24 cellular contexts compared by ENCODE assay signal in genomic region chr3:132690040-132690439, GRCh38.
"Had no signal": no experiment of that assay in that cellular context is flagged by ENCODE, and none has a peak within 500 bp of the region (broad histone marks: within the 10 kb centered on the region; RNA-seq: fewer than 3 reads in every experiment).

No MANE protein-coding gene starts in this region.

- ATAC-seq: natural killer cell; psoas muscle; right lobe of liver; stimulated activated effector memory CD8-positive, alpha-beta T cell treated with anti-CD3 and anti-CD28 coated beads, Interleukin-12 subunit alpha, Interleukin-12 subunit beta, amount 100 ng/mL, for 72 hours; stimulated activated naive B cell treated with anti-CD40 and anti-IgM and Interleukin-4, amounts not matched to agents 10 μg/mL and 1 μg/mL and 100 μg/mL, for 72 hours had no signal

- DNase-seq: natural killer cell; occipital lobe; ovary; posterior cingulate gyrus; psoas muscle; right lobe of liver; sigmoid colon; small intestine; stimulated activated CD4-positive, alpha-beta T cell treated with anti-CD3 and anti-CD28 coated beads, Interleukin-15, amount 100 ng/mL, for 24 hours; stimulated activated CD4-positive, alpha-beta T cell treated with anti-CD3 and anti-CD28 coated beads, Interleukin-2, amount 100 ng/mL, for 24 hours; stimulated activated CD4-positive, alpha-beta T cell treated with anti-CD3 and anti-CD28 coated beads, Interleukin-2, amount 100 ng/mL, for 48 hours; stimulated activated CD4-positive, alpha-beta T cell treated with anti-CD3 and anti-CD28 coated beads, Interleukin-4, amount 100 ng/mL, for 24 hours; stimulated activated naive B cell treated with anti-CD40 and anti-IgM and Interleukin-4, amounts not matched to agents 10 μg/mL and 1 μg/mL and 100 μg/mL, for 72 hours; stimulated activated naive CD4-positive, alpha-beta T cell treated with Interleukin-2 at 50 U/mL for 16 hours; stomach; thyroid gland; trophoblast cell; upper lobe of left lung had no signal

- H3K9me3 ChIP-seq: ovary, psoas muscle, right lobe of liver, sigmoid colon, stomach, thoracic aorta, thyroid gland, tibial nerve, upper lobe of left lung, vagina had no signal

- H3K27ac ChIP-seq: neural progenitor cell, ovary, parathyroid adenoma, psoas muscle, right lobe of liver, sigmoid colon, stomach, thoracic aorta, thyroid gland, tibial nerve, upper lobe of left lung, vagina had no signal

- H3K4me3 ChIP-seq: neural progenitor cell, ovary, psoas muscle, right lobe of liver, sigmoid colon, stomach, thoracic aorta, thyroid gland, tibial nerve, upper lobe of left lung, vagina had no signal

- H3K36me3 ChIP-seq: ovary had no signal

- H3K4me1 ChIP-seq: neural progenitor cell, parathyroid adenoma, psoas muscle, sigmoid colon, stomach, thyroid gland, tibial nerve, upper lobe of left lung, vagina had no signal

- H3K27me3 ChIP-seq: neural progenitor cell, ovary, right lobe of liver, sigmoid colon, stomach, thyroid gland, tibial nerve, upper lobe of left lung, vagina had no signal
